In the genomic region with DNA sequence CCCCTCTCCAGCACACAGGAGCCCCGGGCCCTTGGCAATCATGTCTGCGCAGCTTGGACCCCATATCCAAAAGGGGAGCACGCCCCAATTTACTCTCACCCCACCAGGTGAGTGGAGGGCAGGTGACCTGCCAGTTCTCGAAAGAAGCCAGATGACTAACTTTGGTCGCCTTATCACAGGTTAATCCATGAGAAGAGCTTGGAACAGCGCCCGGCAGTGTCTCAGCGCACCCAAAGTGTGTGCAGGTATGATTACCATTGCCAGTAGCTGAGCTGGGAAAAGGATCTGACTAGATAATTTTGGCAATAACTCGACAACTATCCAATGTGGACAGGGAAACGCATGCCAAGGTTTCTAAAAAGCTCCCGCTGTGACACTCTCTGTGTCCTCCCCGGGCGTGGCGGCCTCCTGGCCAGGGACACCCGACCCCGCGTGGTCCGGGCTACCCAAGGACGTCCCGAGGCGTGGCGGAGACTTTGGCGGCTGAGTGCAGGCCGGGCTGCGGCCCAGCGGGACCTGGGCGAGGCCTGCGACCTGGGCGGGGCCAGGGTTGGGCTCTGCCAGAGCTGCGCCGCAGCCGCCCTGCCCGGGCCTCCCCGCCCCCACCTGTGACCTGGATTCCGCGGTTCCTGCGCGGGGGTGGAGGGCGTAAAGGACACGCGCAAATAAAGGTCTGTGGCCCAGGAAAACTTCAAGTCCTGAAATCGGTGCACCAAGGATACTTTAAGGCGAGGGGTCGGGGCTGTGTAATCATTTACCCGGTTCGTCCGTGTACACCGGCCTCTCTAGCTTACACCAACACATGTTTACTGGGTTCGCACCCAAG, we compare ENCODE assay signal across 8 cellular contexts. TPM values are rescaled to one million over a fixed set of nuclear protein-coding genes. Genes with fewer than 3 reads are reported as not detected.
DNase-seq lines count a peak whose midpoint lies in the region; ATAC-seq and TF ChIP-seq lines count a peak whose summit lies in the region.

No MANE protein-coding gene starts in this region.

- peak overlapping the region; percentile 61 for H3K27ac Mint-ChIP-seq in stimulated activated naive CD8-positive, alpha-beta T cell treated with anti-CD3 and anti-CD28 coated beads, Interleukin-15, Interleukin-2, amounts not matched to agents 100 ng/mL and 50 ng/mL, for 24 hours

- H3K36me3 ChIP-seq in lower lobe of right lung: no peaks in the 10 kb centered on the region

- ATAC-seq in GM21717 (IDR thresholded peaks at IDR 0.05; ENCODE audit: unreplicated experiment) (peak; percentile 68), lower lobe of right lung (peak; percentile 98 to 99)

- intact Hi-C loops in lower lobe of right lung (cut with DNase I): no loop called here

- H3K9me3 Mint-ChIP-seq in stimulated activated naive CD8-positive, alpha-beta T cell treated with anti-CD3 and anti-CD28 coated beads, Interleukin-15, Interleukin-2, amounts not matched to agents 100 ng/mL and 50 ng/mL, for 24 hours: no peaks in the 10 kb centered on the region

- TF ChIP-seq CTCF in lower lobe of right lung (IDR thresholded peaks at IDR 0.05): no peak

- no peaks in the 10 kb centered on the region for H3K9me3 ChIP-seq in lower lobe of right lung

- H3K4me3 ChIP-seq in lower lobe of right lung: peak overlapping the region; percentile 62

- peaks cover 30% of the 10 kb centered on the region for H3K4me1 Mint-ChIP-seq in stimulated activated naive CD8-positive, alpha-beta T cell treated with anti-CD3 and anti-CD28 coated beads, Interleukin-15, Interleukin-2, amounts not matched to agents 100 ng/mL and 50 ng/mL, for 24 hours (ENCODE audit: low read depth)

- H3K4me3 Mint-ChIP-seq in stimulated activated naive CD8-positive, alpha-beta T cell treated with anti-CD3 and anti-CD28 coated beads, Interleukin-15, Interleukin-2, amounts not matched to agents 100 ng/mL and 50 ng/mL, for 24 hours: peak overlapping the region; percentile 66

- peaks cover 12% of the 10 kb centered on the region for H3K4me1 ChIP-seq in lower lobe of right lung

- DNase-seq in Ammon's horn (ENCODE audit: low spot score): peak; percentile 16
- peak; percentile 10 for DNase-seq in T-helper 22 cell (ENCODE audit: low read depth)
- peak; percentile 78 for DNase-seq in ecto neural progenitor cell (ENCODE audit: low spot score)
- peak; percentile 91 for DNase-seq in lower lobe of right lung
- no peak for DNase-seq in amniotic stem cell (lab: John Stamatoyannopoulos, UW)
- no peak for DNase-seq in glomerular visceral epithelial cell (ENCODE audit: extremely low spot score)

- H3K27me3 ChIP-seq in lower lobe of right lung (ENCODE audit: low read depth): no peaks in the 10 kb centered on the region

- H3K36me3 Mint-ChIP-seq in stimulated activated naive CD8-positive, alpha-beta T cell treated with anti-CD3 and anti-CD28 coated beads, Interleukin-15, Interleukin-2, amounts not matched to agents 100 ng/mL and 50 ng/mL, for 24 hours (ENCODE audit: low read depth): peaks cover 4% of the 10 kb centered on the region

- peak overlapping the region; percentile 53 for H3K27ac ChIP-seq in lower lobe of right lung

- H3K27me3 Mint-ChIP-seq in stimulated activated naive CD8-positive, alpha-beta T cell treated with anti-CD3 and anti-CD28 coated beads, Interleukin-15, Interleukin-2, amounts not matched to agents 100 ng/mL and 50 ng/mL, for 24 hours: no peaks in the 10 kb centered on the region

RNA-seq across cellular contexts. Expression of a gene that starts 13.7 kb away (rescaled TPM):
- total RNA-seq in lower lobe of right lung: 38.2 TPM

Comparison
In these comparisons a context has a peak if more than half of its experiments do, and no peak if none do; other contexts are left out.
1. DNase-seq: peak in Ammon's horn (single experiment), T-helper 22 cell (single experiment), ecto neural progenitor cell (single experiment) and lower lobe of right lung (single experiment); none in amniotic stem cell (single experiment) and glomerular visceral epithelial cell (single experiment).